ENCODE assay signal across 8 cellular contexts in the genomic region with DNA sequence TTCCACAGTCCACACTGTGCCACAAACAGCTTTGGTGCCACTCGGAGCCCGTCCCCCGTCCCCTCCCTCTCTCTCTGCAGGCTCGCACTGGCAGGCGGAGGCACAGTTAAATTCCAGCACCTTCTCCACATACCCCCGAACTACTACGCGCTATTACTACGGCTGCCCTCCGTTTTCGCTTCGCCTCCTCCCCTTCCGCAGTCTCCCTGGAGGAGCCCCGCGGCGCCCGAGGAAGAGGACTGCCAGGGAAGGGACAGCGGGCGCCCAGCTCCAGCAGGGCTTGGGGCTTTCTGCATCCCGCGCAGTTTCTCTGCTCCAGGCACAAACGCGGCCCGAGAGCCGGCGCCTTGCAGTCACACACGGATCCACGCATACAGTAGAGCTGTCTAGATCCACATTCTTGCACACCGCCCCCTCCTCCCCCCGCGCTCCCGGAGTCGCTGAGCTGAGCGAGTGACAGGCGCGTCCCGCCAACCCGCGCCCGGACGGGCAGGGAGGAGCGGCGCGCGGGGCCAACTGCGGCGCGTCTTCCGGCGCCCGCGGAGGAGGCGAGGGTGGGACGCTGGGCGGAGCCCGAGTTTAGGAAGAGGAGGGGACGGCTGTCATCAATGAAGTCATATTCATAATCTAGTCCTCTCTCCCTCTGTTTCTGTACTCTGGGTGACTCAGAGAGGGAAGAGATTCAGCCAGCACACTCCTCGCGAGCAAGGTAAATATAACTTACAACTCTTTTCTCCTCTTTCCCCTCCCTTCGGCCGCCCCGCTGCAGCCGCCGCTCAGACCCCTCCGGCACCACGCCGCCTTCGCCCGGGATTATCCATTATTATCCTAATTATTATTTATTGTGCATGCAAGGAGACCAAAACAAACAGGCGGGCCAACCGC. TPM values are rescaled to one million over a fixed set of nuclear protein-coding genes. Genes with fewer than 3 reads are reported as not detected.
A peak's percentile ranks its signal among the peaks of the same experiment; 100 is the strongest.
DNase-seq lines count a peak whose midpoint lies in the region; ATAC-seq, FAIRE-seq and TF ChIP-seq lines count a peak whose summit lies in the region.

A gene (plus strand): TSS at position 652 of the 885 bp plus-strand sequence. CDS start 13,676 bp downstream, outside the sequence.

- H3K36me3 ChIP-seq in HepG2 (replicated peaks in 1 of 2; ENCODE audit: control insufficient read depth in 1 of 2, insufficient read depth in 2 of 2, low read length in 2 of 2) = no peaks in the 10 kb centered on the region

- H3K27me3 Mint-ChIP-seq in dendritic cell treated with granulocyte-macrophage colony-stimulating factor and Interleukin-4, amounts not matched to agents 40 ng/mL and 50 ng/mL, for 4 days = no peaks in the 10 kb centered on the region

- no peak for TF ChIP-seq RAD21 in HepG2 (CRISPR knock-in tag; IDR thresholded peaks at IDR 0.05)

- peaks cover 37% of the 10 kb centered on the region for H3K36me3 Mint-ChIP-seq in dendritic cell treated with granulocyte-macrophage colony-stimulating factor and Interleukin-4, amounts not matched to agents 40 ng/mL and 50 ng/mL, for 4 days (ENCODE audit: low read depth)

- H3K4me1 ChIP-seq in HepG2 (ENCODE audit: insufficient read depth, low read length) = peaks cover 19% of the 10 kb centered on the region

- POLR2A ChIA-PET in HepG2 (lab: Yijun Ruan, JAX) = no interaction called here

- TF ChIP-seq EP300 in HepG2 (IDR thresholded peaks at IDR 0.05; ENCODE audit: low read depth in 2 of 2, low read length in 2 of 2) (no peak), HepG2 (CRISPR knock-in tag; IDR thresholded peaks at IDR 0.05; ENCODE audit: borderline replicate concordance) (no peak)

- no peaks in the 10 kb centered on the region for H3K9me3 Mint-ChIP-seq in dendritic cell treated with granulocyte-macrophage colony-stimulating factor and Interleukin-4, amounts not matched to agents 40 ng/mL and 50 ng/mL, for 4 days

- intact Hi-C loops in dendritic cell treated with granulocyte-macrophage colony-stimulating factor and Interleukin-4, amounts not matched to agents 40 ng/mL and 50 ng/mL, for 4 days (cut with micrococcal nuclease) = loop anchor here (5.0 kb wide), 2 partner anchors 142 to 827 kb away; a partner anchor contains a TSS
- intact Hi-C loops in HepG2 (cut with micrococcal nuclease; ENCODE audit: unreplicated experiment) = loop anchor here (5.0 kb wide), 1 partner anchor 52 kb away; no protein-coding TSS in a partner anchor

- peak within 1 kb of the TSS; percentile 66 for H2AFZ ChIP-seq in HepG2 (ENCODE audit: low read length)

- H3K9me3 ChIP-seq in HepG2 (ENCODE audit: low read length) = no peaks in the 10 kb centered on the region

- peak within 1 kb of the TSS; percentile 93 for H3K4me2 ChIP-seq in HepG2 (ENCODE audit: low read depth, low read length)

- in situ Hi-C loops in HepG2 (cut with HindIII; ENCODE audit: extremely low pct_ligation_motif_present, low pct_unique_long_range_greater_than_20kb) = loop anchor here (25.0 kb wide), 1 partner anchor 822 kb away; a partner anchor contains a TSS

- peak; percentile 78 for FAIRE-seq in HepG2 (lab: Jason Lieb, UNC)

- H4K20me1 ChIP-seq in HepG2 (ENCODE audit: insufficient read depth, low read length) = no peaks in the 10 kb centered on the region

- peak within 1 kb of the TSS; percentile 96 for H3K27ac Mint-ChIP-seq in dendritic cell treated with granulocyte-macrophage colony-stimulating factor and Interleukin-4, amounts not matched to agents 40 ng/mL and 50 ng/mL, for 4 days

- peaks cover 10% of the 10 kb centered on the region for H3K4me1 Mint-ChIP-seq in dendritic cell treated with granulocyte-macrophage colony-stimulating factor and Interleukin-4, amounts not matched to agents 40 ng/mL and 50 ng/mL, for 4 days (ENCODE audit: low read depth)

- DNase-seq in NCI-H748 treated with DMSO at 0.1 percent for 48 hours (lab: John Stamatoyannopoulos, UW) (peak; percentile 90), HepG2 (ENCODE audit: low spot score) (peak; percentile 87)
- DNase-seq in activated CD4-positive, alpha-beta T cell treated with anti-CD3 and anti-CD28 coated beads, Interleukin-2, amount 50 U/mL, for 4 hours = peak; percentile 97
- DNase-seq in stimulated activated CD4-positive, alpha-beta T cell treated with anti-CD3 and anti-CD28 coated beads, Interleukin-2, amount 100 ng/mL, for 48 hours = peak; percentile 92 to 93

- H3K27ac ChIP-seq in C4-2B = peak within 1 kb of the TSS; percentile 76
- H3K27ac ChIP-seq in HepG2 (ENCODE audit: extremely low read length, insufficient read depth, low read length) = peak within 1 kb of the TSS; percentile 67

- 2% methylated on average over 31 of the region's 71 CpGs for WGBS in HepG2 (ENCODE audit: low lambda C conversion rate)

- peaks cover 0 to 30% of the 10 kb centered on the region in 2 experiments; a peak in 4 of 5 replicates for H3K27me3 ChIP-seq in HepG2 (ENCODE audit: control insufficient read depth in 1 of 2, insufficient read depth in 2 of 2, low read length in 2 of 2)

- H3K79me2 ChIP-seq in HepG2 (ENCODE audit: insufficient read depth, low read length) = peaks cover 14% of the 10 kb centered on the region

- ATAC-seq in GM19372 (IDR thresholded peaks at IDR 0.05; ENCODE audit: low read depth, unreplicated experiment) (peak; percentile 72), HG03521 (IDR thresholded peaks at IDR 0.05; ENCODE audit: unreplicated experiment) (peak; percentile 75), HepG2 (peak; percentile 86)

- H3K9ac ChIP-seq in HepG2 (ENCODE audit: insufficient read depth, low read depth, low read length) = peak within 1 kb of the TSS; percentile 68

- BruUV-seq in HepG2 (replicated peaks; lab: Mats Ljungman, UMichigan) = no TSS peak

- CTCF ChIA-PET in HepG2 (lab: Yijun Ruan, JAX; ENCODE audit: low intra/inter-chr PET ratio, low total read pairs) = no interaction called here

- H3K4me3 Mint-ChIP-seq in dendritic cell treated with granulocyte-macrophage colony-stimulating factor and Interleukin-4, amounts not matched to agents 40 ng/mL and 50 ng/mL, for 4 days = peak within 1 kb of the TSS; percentile 94

- TF ChIP-seq POLR2A in HepG2 (IDR thresholded peaks at IDR 0.05; ENCODE audit: insufficient read depth in 1 of 2, low read depth in 2 of 2, low read length in 2 of 2) = peak; percentile 40 to 75; a peak in 3 of 4 replicates

- peak within 1 kb of the TSS; percentile 76 to 84 (median 84) for H3K4me3 ChIP-seq in HepG2 (replicated peaks in 1 of 3; ENCODE audit: insufficient read depth in 1 of 3, low read depth in 2 of 3, low read length in 3 of 3)

- no peak for TF ChIP-seq CTCF in C4-2B (conservative IDR thresholded peaks at IDR 0.05)
- TF ChIP-seq CTCF in HepG2 (CRISPR knock-in tag; IDR thresholded peaks at IDR 0.05) = no peak

TF ChIP-seq in HepG2, 621 proteins besides CTCF, POLR2A, EP300 and RAD21 (continues in another document):
- 0 out of 2 replicates have a peak, but pooled peaks have one; percentile 26 for TF ChIP-seq ZFP36L1 (CRISPR knock-in tag; IDR thresholded peaks at IDR 0.05)
- TF ChIP-seq ZNF598 (CRISPR knock-in tag; IDR thresholded peaks at IDR 0.05; ENCODE audit: borderline replicate concordance) = no peak
- no peak for TF ChIP-seq SRSF9 (IDR thresholded peaks at IDR 0.05; ENCODE audit: borderline replicate concordance, insufficient read depth, low read depth, low read length, poor library complexity, severe bottlenecking)
- TF ChIP-seq ZSCAN29 (CRISPR knock-in tag; conservative IDR thresholded peaks at IDR 0.05) = no peak
- peak; percentile 97 for TF ChIP-seq HNRNPLL (IDR thresholded peaks at IDR 0.05; ENCODE audit: low read depth, low read length, poor library complexity, severe bottlenecking)
- no peak for TF ChIP-seq MZF1 (CRISPR knock-in tag; IDR thresholded peaks at IDR 0.05; ENCODE audit: borderline replicate concordance)
- TF ChIP-seq ZNF790 (CRISPR knock-in tag; IDR thresholded peaks at IDR 0.05; ENCODE audit: borderline replicate concordance) = no peak
- no peak; the same call in 1 of the 2 replicates for TF ChIP-seq ZNF274 (CRISPR knock-in tag; IDR thresholded peaks at IDR 0.05)
- TF ChIP-seq SALL2 (CRISPR knock-in tag; IDR thresholded peaks at IDR 0.05) = no peak
- no peak for TF ChIP-seq JUNB (CRISPR knock-in tag; IDR thresholded peaks at IDR 0.05; ENCODE audit: borderline replicate concordance)
- no peak for TF ChIP-seq ZNF251 (CRISPR knock-in tag; IDR thresholded peaks at IDR 0.05)
- no peak for TF ChIP-seq HMG20A (CRISPR knock-in tag; IDR thresholded peaks at IDR 0.05; ENCODE audit: borderline replicate concordance)

RNA-seq across cellular contexts. Expression of the gene that starts here (rescaled TPM):
- total RNA-seq in HepG2 (2016; rRNA removed; fragmentation: Illumina TruSeq; extraction: Trizol) = 23.7 and 35.5 TPM in 2 replicates
- 7.6 and 9.4 TPM in 2 replicates for total RNA-seq in HepG2 (2016; cell fraction: cytosol; rRNA removed; fragmentation: Illumina TruSeq; extraction: Trizol; ENCODE audit: low read depth)
- total RNA-seq in HepG2 (2016; cell fraction: insoluble cytoplasmic fraction; rRNA removed; fragmentation: Illumina TruSeq; extraction: Trizol) = 22.4 and 29.1 TPM in 2 replicates
- total RNA-seq in HepG2 (2016; cell fraction: membrane; rRNA removed; fragmentation: Illumina TruSeq; extraction: Trizol) = 12.8 and 13.5 TPM in 2 replicates
- 40.2 and 47.8 TPM in 2 replicates for total RNA-seq in HepG2 (2016; cell fraction: nucleus; rRNA removed; fragmentation: Illumina TruSeq; extraction: Trizol)
- 22.5 and 24.7 TPM in 2 replicates for polyA plus RNA-seq in HepG2 (2011; rRNA removed)
- 14.4 and 15.9 TPM in 2 replicates for polyA plus RNA-seq in HepG2 (2011; cell fraction: cytosol; rRNA removed)
- 23.7 and 25.6 TPM in 2 replicates for polyA plus RNA-seq in HepG2 (2011; cell fraction: nucleus; rRNA removed)
- polyA plus RNA-seq in HepG2 (2012) = 15.0 and 16.7 TPM in 2 replicates
- 1.1 and 1.4 TPM in 2 replicates for polyA plus RNA-seq in HepG2 (2016; cell fraction: cytosol; fragmentation: Illumina TruSeq; extraction: Trizol; ENCODE audit: low read depth)
- 25.9 and 26.3 TPM in 2 replicates for polyA plus RNA-seq in HepG2 (2016; cell fraction: insoluble cytoplasmic fraction; fragmentation: Illumina TruSeq; extraction: Trizol; ENCODE audit: low read depth)
- polyA plus RNA-seq in HepG2 (2016; cell fraction: membrane; fragmentation: Illumina TruSeq; extraction: Trizol; ENCODE audit: low read depth) = 3.6 and 5.2 TPM in 2 replicates
- polyA plus RNA-seq in HepG2 (2016; cell fraction: nucleus; fragmentation: Illumina TruSeq; extraction: Trizol; ENCODE audit: insufficient read depth, low read depth) = 29.0 and 30.2 TPM in 2 replicates
- polyA minus RNA-seq in HepG2 (2011; rRNA and poly(A)+ RNA removed; ENCODE audit: low replicate concordance) = 93.2 and 190 TPM in 2 replicates
- 18.9 and 25.9 TPM in 2 replicates for polyA minus RNA-seq in HepG2 (2011; cell fraction: cytosol; rRNA and poly(A)+ RNA removed)
- 94.9 and 103 TPM in 2 replicates for polyA minus RNA-seq in HepG2 (2011; cell fraction: nucleus; rRNA and poly(A)+ RNA removed)

Comparison
In these comparisons a context has a peak if more than half of its experiments do, and no peak if none do; other contexts are left out.
1. Peak in every context shown above with its lines: DNase-seq, ATAC-seq, H3K4me3 ChIP-seq and H3K27ac ChIP-seq.